Comparison of ENCODE assay signal across 8 cellular contexts in the genomic region with DNA sequence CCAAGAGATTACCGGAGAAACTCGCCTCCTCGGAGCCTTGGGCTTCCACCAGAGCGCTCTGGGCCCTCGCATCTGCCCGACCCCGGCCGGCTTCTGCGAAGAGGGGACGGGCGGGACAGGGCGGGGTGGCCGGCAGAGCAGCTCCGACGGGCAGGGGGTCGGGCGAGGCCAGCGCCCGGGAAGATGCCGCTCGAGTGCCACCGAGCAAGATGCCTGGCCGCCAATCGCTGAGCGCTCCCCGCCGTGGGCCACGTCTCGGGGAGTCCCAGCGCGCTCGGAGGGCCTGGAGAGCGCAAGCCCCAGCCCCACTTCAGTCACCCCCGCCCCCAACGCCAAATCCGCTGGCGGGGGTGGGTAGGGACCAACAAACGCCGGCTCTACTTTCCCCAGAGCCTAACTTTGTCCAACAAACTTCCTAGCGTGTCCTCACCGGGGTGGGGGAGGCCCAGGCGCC. TPM values are rescaled to one million over a fixed set of nuclear protein-coding genes. Genes with fewer than 3 reads are reported as not detected.
DNase-seq lines count a peak whose midpoint lies in the region; ATAC-seq and TF ChIP-seq lines count a peak whose summit lies in the region.

No MANE protein-coding gene starts in this region.

- intact Hi-C loops in PC-3 (cut with micrococcal nuclease) = loop anchor here (2.0 kb wide), 2 partner anchors 58 to 164 kb away; no protein-coding TSS in a partner anchor

- no TSS peak for BruUV-seq in PC-3 (replicated peaks; lab: Mats Ljungman, UMichigan)

- no peak for TF ChIP-seq CTCF in PC-3 (conservative IDR thresholded peaks at IDR 0.05; ENCODE audit: low read depth, low read length)

- in situ Hi-C loops in HAP-1 (cut with MboI; ENCODE audit: low sequenced_read_pairs) = no loop called here

- H3K4me3 ChIP-seq in HAP-1 (peak overlapping the region; percentile 43), PC-3 (ENCODE audit: low read length) (peak overlapping the region; percentile 95), muscle layer of duodenum (ENCODE audit: low read depth in 1 of 2, low read length in 2 of 2) (peak overlapping the region; percentile 55 to 77)

- H3K9me2 ChIP-seq in PC-3 (replicated peaks; ENCODE audit: low read length) = no peaks in the 10 kb centered on the region

- H3K27ac ChIP-seq in PC-3 (ENCODE audit: low read length) (peak overlapping the region; percentile 99), muscle layer of duodenum (ENCODE audit: low read length) (peak overlapping the region; percentile 42)

- H3K36me3 Mint-ChIP-seq in effector memory CD8-positive, alpha-beta T cell (ENCODE audit: insufficient read depth) = no peaks in the 10 kb centered on the region

- H3K9me3 ChIP-seq in HAP-1 (no peaks in the 10 kb centered on the region), PC-3 (ENCODE audit: low read length) (no peaks in the 10 kb centered on the region), muscle layer of duodenum (ENCODE audit: control insufficient read depth in 1 of 2, low read length in 2 of 2) (no peaks in the 10 kb centered on the region)

- CTCF ChIA-PET in PC-3 (lab: Charles Lee) = interaction anchor here (1.2 kb wide), 1 partner anchor 132 kb away, joined by 4 read pairs; no protein-coding TSS in a partner anchor

- no peaks in the 10 kb centered on the region for H3K9me3 Mint-ChIP-seq in effector memory CD8-positive, alpha-beta T cell

- H4K20me1 ChIP-seq in PC-3 (ENCODE audit: low read length) = peaks cover 36% of the 10 kb centered on the region

- peaks cover 100% of the 10 kb centered on the region for H3K79me2 ChIP-seq in PC-3 (ENCODE audit: low read length)

- H3K27me3 ChIP-seq in HAP-1 (ENCODE audit: low read depth) (peaks cover 2% of the 10 kb centered on the region; the same call in 1 of the 2 replicates), PC-3 (ENCODE audit: low read length) (no peaks in the 10 kb centered on the region), muscle layer of duodenum (ENCODE audit: low read depth, low read length) (no peaks in the 10 kb centered on the region)

- H3K36me3 ChIP-seq in HAP-1 (replicated peaks) (no peaks in the 10 kb centered on the region), PC-3 (ENCODE audit: low read depth, low read length) (peaks cover 47% of the 10 kb centered on the region), muscle layer of duodenum (ENCODE audit: control insufficient read depth in 1 of 2, insufficient read depth in 2 of 2, low read length in 2 of 2) (no peaks in the 10 kb centered on the region)

- peak overlapping the region; percentile 77 to 78 for H3K4me3 Mint-ChIP-seq in effector memory CD8-positive, alpha-beta T cell

- peaks cover 9% of the 10 kb centered on the region in 2 donors for H3K4me1 Mint-ChIP-seq in effector memory CD8-positive, alpha-beta T cell (ENCODE audit: low read depth in 2 of 2)

- peaks cover 5% of the 10 kb centered on the region for H3K4me1 ChIP-seq in HAP-1
- H3K4me1 ChIP-seq in PC-3 (ENCODE audit: insufficient read depth, low read length) = peaks cover 78% of the 10 kb centered on the region
- H3K4me1 ChIP-seq in muscle layer of duodenum (ENCODE audit: control insufficient read depth in 1 of 2, insufficient read depth in 2 of 2, low read length in 2 of 2) = peaks cover 3 to 9% of the 10 kb centered on the region in 2 donors

- no peak overlapping the region for H3K27ac Mint-ChIP-seq in effector memory CD8-positive, alpha-beta T cell

- peaks cover 17% of the 10 kb centered on the region for H3F3A ChIP-seq in PC-3 (ENCODE audit: low read length, unreplicated experiment)

- H3K27me3 Mint-ChIP-seq in effector memory CD8-positive, alpha-beta T cell = peaks cover 49 to 74% of the 10 kb centered on the region in 2 donors

- POLR2A ChIA-PET in PC-3 (lab: Charles Lee; ENCODE audit: unreplicated experiment) = interaction anchor here (1.2 to 2.5 kb wide), 2 partner anchors 12 to 165 kb away, joined by 5 to 27 read pairs; no protein-coding TSS in a partner anchor

- peak overlapping the region; percentile 94 for H3K4me2 ChIP-seq in PC-3 (ENCODE audit: low read length)

- peak overlapping the region; percentile 100 for H3K9ac ChIP-seq in PC-3 (ENCODE audit: low read length)

- no peak overlapping the region for H2AFZ ChIP-seq in PC-3 (ENCODE audit: low read length)

- peak; percentile 45 for ATAC-seq in GM18498 (IDR thresholded peaks at IDR 0.05; ENCODE audit: unreplicated experiment)
- peak; percentile 3 for ATAC-seq in PC-3
- peak; percentile 56 for ATAC-seq in effector memory CD8-positive, alpha-beta T cell (replicated peaks)

- peak in 1 of 2 experiments; percentile 15 for DNase-seq in HAP-1 (ENCODE audit: low spot score in 2 of 2)
- peak; percentile 43 for DNase-seq in PC-3
- no peak for DNase-seq in effector memory CD8-positive, alpha-beta T cell
- DNase-seq in NOMO-1 (lab: John Stamatoyannopoulos, UW; ENCODE audit: unreplicated experiment in 2 of 2) = no peak
- no peak for DNase-seq in inferior parietal cortex (ENCODE audit: extremely low spot score)
- no peak for DNase-seq in activated CD8-positive, alpha-beta memory T cell treated with anti-CD3 and anti-CD28 coated beads, Interleukin-2, amount 50 U/mL, for 4 hours

RNA-seq across cellular contexts. Expression of a gene that starts 0.5 kb away (rescaled TPM):
- 169 and 171 TPM in 2 replicates for total RNA-seq in PC-3 (2014; rRNA removed)

Comparison
In these comparisons a context has a peak if more than half of its experiments do, and no peak if none do; other contexts are left out.
1. ATAC-seq: peak in every context shown above with its lines; median percentile 56 in effector memory CD8-positive, alpha-beta T cell; 45 in GM18498; 3 in PC-3.
2. H3K4me3 ChIP-seq: peak in every context shown above with its lines; median percentile 95 in PC-3; 66 in muscle layer of duodenum; 43 in HAP-1.